ENCODE assay signal across 1 cellular context in genomic region chr14:42527141-42527540, GRCh38.
TF ChIP-seq lines count a peak whose summit lies in the region.

No MANE protein-coding gene starts in this region.

TF ChIP-seq in A549, 52 proteins besides CTCF, POLR2A, EP300 and RAD21 (continued from another document):
- TF ChIP-seq GATA3 (IDR thresholded peaks at IDR 0.05; ENCODE audit: borderline replicate concordance), result no peak
